Comparison of ENCODE assay signal across 13 cellular contexts in genomic region chr16:4212934-4213296, GRCh38. TPM values are rescaled to one million over a fixed set of nuclear protein-coding genes. Genes with fewer than 3 reads are reported as not detected.
DNase-seq lines count a peak whose midpoint lies in the region; ATAC-seq and TF ChIP-seq lines count a peak whose summit lies in the region.
"Had no signal": no experiment of that assay in that cellular context is flagged by ENCODE, and none has a peak within 500 bp of the region (broad histone marks: within the 10 kb centered on the region; RNA-seq: fewer than 3 reads in every experiment).

No MANE protein-coding gene starts in this region.

- H3K4me1 ChIP-seq in muscle layer of duodenum (ENCODE audit: control insufficient read depth in 1 of 2, insufficient read depth in 2 of 2, low read length in 2 of 2): peaks cover 0 to 3% of the 10 kb centered on the region in 2 donors

- H3K27me3 ChIP-seq in MG63: no peaks in the 10 kb centered on the region
- H3K27me3 ChIP-seq in muscle layer of duodenum (ENCODE audit: low read depth, low read length): no peaks in the 10 kb centered on the region
- H3K27me3 ChIP-seq: ovary had no signal

- DNase-seq in AG10803 (ENCODE audit: low read depth) (peak; percentile 70), MG63 (peak; percentile 64), COR-L47 (lab: John Stamatoyannopoulos, UW) (no peak)
- no peak for DNase-seq in stimulated activated naive CD4-positive, alpha-beta T cell (lab: John Stamatoyannopoulos, UW)
- DNase-seq in activated CD4-positive, alpha-beta T cell treated with anti-CD3 and anti-CD28 coated beads for 36 hours: no peak
- no peak for DNase-seq in activated CD4-positive, alpha-beta T cell treated with anti-CD3 and anti-CD28 coated beads, Interleukin-2, amount 10 ng/mL, durations not matched to agents 7 days and 5 days
- DNase-seq: CD4-positive, alpha-beta memory T cell; Karpas-422; NCI-H510A had no signal

- peak overlapping the region; percentile 52 for H3K27ac ChIP-seq in muscle layer of duodenum (ENCODE audit: low read length)

- CTCF ChIA-PET in activated CD4-positive, alpha-beta T cell treated with anti-CD3 and anti-CD28 coated beads for 36 hours (lab: Charles Lee): no interaction called here
- CTCF ChIA-PET in activated CD4-positive, alpha-beta T cell treated with anti-CD3 and anti-CD28 coated beads, Interleukin-2, amount 10 ng/mL, durations not matched to agents 7 days and 5 days (lab: Charles Lee): interaction anchor here (0.6 kb wide), 1 partner anchor 172 kb away, joined by 4 read pairs; no protein-coding TSS in a partner anchor

- H3K4me3 ChIP-seq in AG10803 (ENCODE audit: low read length) (no peak overlapping the region), MG63 (no peak overlapping the region), muscle layer of duodenum (ENCODE audit: low read depth in 1 of 2, low read length in 2 of 2) (no peak overlapping the region)
- H3K4me3 ChIP-seq: ovary had no signal

- POLR2A ChIA-PET in activated CD4-positive, alpha-beta T cell treated with anti-CD3 and anti-CD28 coated beads for 36 hours (lab: Charles Lee): no interaction called here
- POLR2A ChIA-PET in activated CD4-positive, alpha-beta T cell treated with anti-CD3 and anti-CD28 coated beads, Interleukin-2, amount 10 ng/mL, durations not matched to agents 7 days and 5 days (lab: Charles Lee): no interaction called here

- no peaks in the 10 kb centered on the region for H3K9me3 ChIP-seq in MG63
- no peaks in the 10 kb centered on the region for H3K9me3 ChIP-seq in muscle layer of duodenum (ENCODE audit: control insufficient read depth in 1 of 2, low read length in 2 of 2)
- H3K9me3 ChIP-seq: ovary had no signal

- H3K9me3 Mint-ChIP-seq in activated CD4-positive, alpha-beta T cell treated with anti-CD3 and anti-CD28 coated beads for 36 hours (ENCODE audit: low read depth): no peaks in the 10 kb centered on the region
- no peaks in the 10 kb centered on the region for H3K9me3 Mint-ChIP-seq in activated CD4-positive, alpha-beta T cell treated with anti-CD3 and anti-CD28 coated beads, Interleukin-2, amount 10 ng/mL, durations not matched to agents 7 days and 5 days
- H3K9me3 Mint-ChIP-seq: CD4-positive, alpha-beta memory T cell had no signal

- H3K36me3 ChIP-seq in MG63 (no peaks in the 10 kb centered on the region), muscle layer of duodenum (ENCODE audit: control insufficient read depth in 1 of 2, insufficient read depth in 2 of 2, low read length in 2 of 2) (no peaks in the 10 kb centered on the region)
- H3K36me3 ChIP-seq: ovary had no signal

- H3K36me3 Mint-ChIP-seq in activated CD4-positive, alpha-beta T cell treated with anti-CD3 and anti-CD28 coated beads for 36 hours (ENCODE audit: low read depth): no peaks in the 10 kb centered on the region
- no peaks in the 10 kb centered on the region for H3K36me3 Mint-ChIP-seq in activated CD4-positive, alpha-beta T cell treated with anti-CD3 and anti-CD28 coated beads, Interleukin-2, amount 10 ng/mL, durations not matched to agents 7 days and 5 days (ENCODE audit: low read depth)
- H3K36me3 Mint-ChIP-seq: CD4-positive, alpha-beta memory T cell had no signal

- no peak overlapping the region for H3K4me3 Mint-ChIP-seq in activated CD4-positive, alpha-beta T cell treated with anti-CD3 and anti-CD28 coated beads for 36 hours
- H3K4me3 Mint-ChIP-seq in activated CD4-positive, alpha-beta T cell treated with anti-CD3 and anti-CD28 coated beads, Interleukin-2, amount 10 ng/mL, durations not matched to agents 7 days and 5 days: no peak overlapping the region
- H3K4me3 Mint-ChIP-seq: CD4-positive, alpha-beta memory T cell had no signal

- TF ChIP-seq CTCF in AG10803 (conservative IDR thresholded peaks at IDR 0.05; ENCODE audit: low read length): no peak

- intact Hi-C loops in activated CD4-positive, alpha-beta T cell treated with anti-CD3 and anti-CD28 coated beads for 36 hours (cut with DNase I, micrococcal nuclease): no loop called here

- ATAC-seq in esophagus mucosa: peak; percentile 56
- ATAC-seq in activated CD4-positive, alpha-beta T cell treated with anti-CD3 and anti-CD28 coated beads for 36 hours: no peak

- H3K4me1 Mint-ChIP-seq in activated CD4-positive, alpha-beta T cell treated with anti-CD3 and anti-CD28 coated beads for 36 hours: peaks cover under 1% of the 10 kb centered on the region
- no peaks in the 10 kb centered on the region for H3K4me1 Mint-ChIP-seq in activated CD4-positive, alpha-beta T cell treated with anti-CD3 and anti-CD28 coated beads, Interleukin-2, amount 10 ng/mL, durations not matched to agents 7 days and 5 days

- no peak overlapping the region for H3K27ac Mint-ChIP-seq in activated CD4-positive, alpha-beta T cell treated with anti-CD3 and anti-CD28 coated beads for 36 hours
- H3K27ac Mint-ChIP-seq in activated CD4-positive, alpha-beta T cell treated with anti-CD3 and anti-CD28 coated beads, Interleukin-2, amount 10 ng/mL, durations not matched to agents 7 days and 5 days: no peak overlapping the region

- H3K27me3 Mint-ChIP-seq in activated CD4-positive, alpha-beta T cell treated with anti-CD3 and anti-CD28 coated beads for 36 hours: peaks cover 2% of the 10 kb centered on the region
- no peaks in the 10 kb centered on the region for H3K27me3 Mint-ChIP-seq in activated CD4-positive, alpha-beta T cell treated with anti-CD3 and anti-CD28 coated beads, Interleukin-2, amount 10 ng/mL, durations not matched to agents 7 days and 5 days

RNA-seq across cellular contexts. Expression of gene SRL, which starts 29.0 kb away (rescaled TPM):
- total RNA-seq in MG63 (2014; rRNA removed; shearing (Covaris generic); ENCODE audit: low replicate concordance): 0.03 TPM in 1 of 2 replicates, not detected in the other
- total RNA-seq in esophagus mucosa: 0.16 TPM
- total RNA-seq in activated CD4-positive, alpha-beta T cell treated with anti-CD3 and anti-CD28 coated beads for 36 hours: not detected
- total RNA-seq in activated CD4-positive, alpha-beta T cell treated with anti-CD3 and anti-CD28 coated beads, Interleukin-2, amount 10 ng/mL, durations not matched to agents 7 days and 5 days: not detected
- total RNA-seq: CD4-positive, alpha-beta memory T cell; T-helper 1 cell treated with Interleukin-12 subunit alpha and Interleukin-12 subunit beta and Interleukin-4 antibody, amounts not matched to agents 30 ng/mL and 1 ng/mL, for 36 hours had no signal

RNA-seq across cellular contexts. Expression of gene TFAP4, which starts 59.9 kb away (rescaled TPM):
- 28.5 and 42.2 TPM in 2 replicates for total RNA-seq in MG63 (2014; rRNA removed; shearing (Covaris generic); ENCODE audit: low replicate concordance)
- total RNA-seq in esophagus mucosa: 11.6 TPM
- 10 to 100 TPM; 31.0 to 42.4 TPM for total RNA-seq in activated CD4-positive, alpha-beta T cell treated with anti-CD3 and anti-CD28 coated beads for 36 hours
- total RNA-seq in activated CD4-positive, alpha-beta T cell treated with anti-CD3 and anti-CD28 coated beads, Interleukin-2, amount 10 ng/mL, durations not matched to agents 7 days and 5 days: 10 to 100 TPM; 19.3 to 19.7 TPM

Comparison
In these comparisons a context has a peak if more than half of its experiments do, and no peak if none do; other contexts are left out.
1. DNase-seq: peak in AG10803 (single experiment) and MG63 (single experiment); none in stimulated activated naive CD4-positive, alpha-beta T cell (0 of 6), activated CD4-positive, alpha-beta T cell treated with anti-CD3 and anti-CD28 coated beads for 36 hours (single experiment), activated CD4-positive, alpha-beta T cell treated with anti-CD3 and anti-CD28 coated beads, Interleukin-2, amount 10 ng/mL, durations not matched to agents 7 days and 5 days (single experiment) and COR-L47 (single experiment).